ENCODE assay signal across 8 cellular contexts in the genomic region with DNA sequence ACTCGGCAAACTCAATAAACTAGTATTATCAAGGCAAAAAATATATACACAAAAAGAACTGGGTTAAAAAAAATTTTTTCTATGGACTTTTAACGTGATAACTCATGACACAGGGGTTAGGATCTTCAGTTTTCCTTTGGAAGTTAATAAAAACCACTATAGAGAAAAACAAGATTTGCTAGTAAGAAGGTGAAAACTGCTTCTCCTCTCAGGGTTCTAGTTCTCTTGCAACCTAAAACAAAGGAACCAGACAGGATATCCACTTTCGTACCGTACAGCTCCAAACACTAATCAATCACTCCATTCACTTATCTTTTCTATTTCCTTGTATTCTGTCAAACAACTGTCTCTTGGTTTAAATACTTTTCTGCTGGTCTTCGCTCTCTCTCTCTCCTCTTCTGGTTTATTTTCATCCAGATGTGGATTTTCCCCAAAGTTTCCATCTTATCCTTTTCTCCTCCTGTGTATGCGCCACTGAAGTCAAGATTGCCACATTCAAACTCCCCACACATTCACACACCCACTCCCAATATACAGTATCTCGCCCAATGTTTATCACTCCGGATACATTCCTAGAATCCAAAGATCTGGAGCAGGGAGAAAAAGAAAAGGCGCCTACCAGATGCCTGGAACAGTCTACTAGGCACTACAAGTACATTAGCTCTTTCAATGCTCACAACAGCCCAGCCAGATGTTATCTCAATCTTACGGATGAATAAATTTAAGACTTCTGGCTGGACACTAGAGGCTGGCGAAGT. TPM values are rescaled to one million over a fixed set of nuclear protein-coding genes. Genes with fewer than 3 reads are reported as not detected.
DNase-seq lines count a peak whose midpoint lies in the region; ATAC-seq, FAIRE-seq and TF ChIP-seq lines count a peak whose summit lies in the region.

No MANE protein-coding gene starts in this region.

- intact Hi-C loops in esophagus squamous epithelium (cut with DNase I) (no loop called here), ovary (cut with DNase I) (loop anchor here in 1 of 4 donors (10.0 kb wide), 1 partner anchor 53 kb away; the partner anchor contains the start of gene STXBP3)

- TF ChIP-seq CTCF in 22Rv1 (IDR thresholded peaks at IDR 0.05) (no peak), RWPE1 (conservative IDR thresholded peaks at IDR 0.05; ENCODE audit: low read depth) (no peak), esophagus squamous epithelium (IDR thresholded peaks at IDR 0.05) (no peak), ovary (IDR thresholded peaks at IDR 0.05) (no peak)

- H3K27ac ChIP-seq in 22Rv1 (peak overlapping the region; percentile 89), RWPE1 (peak overlapping the region; percentile 94), esophagus squamous epithelium (peak overlapping the region; percentile 95 to 99 (median 98)), ovary (peak overlapping the region; percentile 63 to 97)

- H3K4me3 ChIP-seq in esophagus squamous epithelium (peak overlapping the region; percentile 75 to 92 (median 88)), ovary (peak overlapping the region; percentile 89)

- peaks cover 7 to 39% (median 15%) of the 10 kb centered on the region in 3 donors for H3K4me1 ChIP-seq in esophagus squamous epithelium
- H3K4me1 ChIP-seq in ovary (ENCODE audit: insufficient read depth) = peaks cover 2% of the 10 kb centered on the region

- H3K36me3 ChIP-seq in esophagus squamous epithelium = peaks cover 0 to 11% (median 0%) of the 10 kb centered on the region in 3 donors
- H3K36me3 ChIP-seq in ovary = no peaks in the 10 kb centered on the region

- 16 to 20% methylated on average over 11 of the region's 11 CpGs for WGBS in esophagus squamous epithelium, 2 donors
- WGBS in ovary, 3 donors = 24 to 31% (median 26%) methylated on average over 11 of the region's 11 CpGs

- ATAC-seq in GM19328 (IDR thresholded peaks at IDR 0.05; ENCODE audit: unreplicated experiment) = peak; percentile 2
- ATAC-seq in GM21367 (IDR thresholded peaks at IDR 0.05; ENCODE audit: unreplicated experiment) = no peak
- no peak for ATAC-seq in HG03565 (IDR thresholded peaks at IDR 0.05; ENCODE audit: unreplicated experiment)

- POLR2A ChIA-PET in RWPE1 (lab: Yijun Ruan, JAX; ENCODE audit: low non-redundant PET) = interaction anchor here (1.8 kb wide), 1 partner anchor 56 kb away, joined by 7 read pairs; the partner anchor contains the start of gene STXBP3

- TF ChIP-seq EP300 in ovary (IDR thresholded peaks at IDR 0.05) = no peak

- TF ChIP-seq POLR2A in esophagus squamous epithelium (IDR thresholded peaks at IDR 0.05) = no peak
- no peak for TF ChIP-seq POLR2A in ovary (IDR thresholded peaks at IDR 0.05)
- no peak for TF ChIP-seq POLR2A in GM12891 (IDR thresholded peaks at IDR 0.05; ENCODE audit: low read depth, low read length)

- DNase-seq in RWPE1 (ENCODE audit: low spot score) (no peak), esophagus squamous epithelium (lab: John Stamatoyannopoulos, UW) (no peak), ovary (no peak), GM12891 (ENCODE audit: insufficient read length, low spot score) (no peak)

- H3K27me3 ChIP-seq in esophagus squamous epithelium (no peaks in the 10 kb centered on the region), ovary (no peaks in the 10 kb centered on the region)

- CTCF ChIA-PET in RWPE1 (lab: Yijun Ruan, JAX) = interaction anchor here (1.1 kb wide), 1 partner anchor 179 kb away, joined by 3 read pairs; no protein-coding TSS in a partner anchor

- H3K9me3 ChIP-seq in esophagus squamous epithelium (no peaks in the 10 kb centered on the region), ovary (no peaks in the 10 kb centered on the region)

- no peak for FAIRE-seq in GM12891 (lab: Jason Lieb, UNC)

TF ChIP-seq in GM12891, 5 proteins besides CTCF, POLR2A, EP300 and RAD21:
- TF ChIP-seq POU2F2 (IDR thresholded peaks at IDR 0.05; ENCODE audit: low read depth, low read length) (no peak), SPI1 (IDR thresholded peaks at IDR 0.05; ENCODE audit: low read depth, low read length) (no peak), POLR2AphosphoS5 (IDR thresholded peaks at IDR 0.05; ENCODE audit: low read depth, low read length) (no peak), TAF1 (IDR thresholded peaks at IDR 0.05; ENCODE audit: low read depth, low read length) (no peak), PAX5 (IDR thresholded peaks at IDR 0.05; ENCODE audit: insufficient read depth, low read length, severe bottlenecking) (no peak)

RNA-seq across cellular contexts. Expression of gene PRPF38B, which starts 0.8 kb away (rescaled TPM):
- 10 to 100 TPM; 14.4 to 38.1 (median 27.2) TPM for total RNA-seq in esophagus squamous epithelium
- total RNA-seq in ovary = 10 to 100 TPM; 16.5 to 32.0 (median 29.4) TPM
- polyA plus RNA-seq in ovary = 10 to 100 TPM; 26.1 to 36.2 TPM
- 30.9 TPM for polyA plus RNA-seq in GM12891 (2012; ENCODE audit: low read depth, missing spikeins)

RNA-seq across cellular contexts. Expression of gene FNDC7, which starts 21.4 kb away (rescaled TPM):
- total RNA-seq in esophagus squamous epithelium (not detected), ovary (under 1 TPM in 3 of 7 donors, not detected in 4; 0.13 to 0.22 (median 0.15) TPM)
- not detected for polyA plus RNA-seq in ovary
- polyA plus RNA-seq in GM12891 (2012; ENCODE audit: low read depth, missing spikeins) = not detected

RNA-seq across cellular contexts. Expression of gene HENMT1, which starts 30.4 kb away (rescaled TPM):
- total RNA-seq in esophagus squamous epithelium (1 to 10 TPM in 3 of 4 donors, under 1 TPM in 1; 0.80 to 4.6 (median 2.0) TPM), ovary (1 to 10 TPM; 2.1 to 6.9 (median 3.9) TPM)
- polyA plus RNA-seq in ovary = 1 to 10 TPM; 6.2 to 7.4 TPM
- 6.8 TPM for polyA plus RNA-seq in GM12891 (2012; ENCODE audit: low read depth, missing spikeins)

RNA-seq across cellular contexts. Expression of gene STXBP3, which starts 55.2 kb away (rescaled TPM):
- total RNA-seq in esophagus squamous epithelium = 10 to 100 TPM; 31.3 to 79.9 (median 45.3) TPM
- 10 to 100 TPM; 35.9 to 53.5 (median 44.7) TPM for total RNA-seq in ovary
- 10 to 100 TPM; 26.5 to 30.4 TPM for polyA plus RNA-seq in ovary
- 12.9 TPM for polyA plus RNA-seq in GM12891 (2012; ENCODE audit: low read depth, missing spikeins)
